Comparison of ENCODE assay signal across 18 cellular contexts in genomic region chr9:130195638-130196037, GRCh38. TPM values are rescaled to one million over a fixed set of nuclear protein-coding genes. Genes with fewer than 3 reads are reported as not detected.
DNase-seq lines count a peak whose midpoint lies in the region; TF ChIP-seq lines count a peak whose summit lies in the region.
"Had no signal": no experiment of that assay in that cellular context is flagged by ENCODE, and none has a peak within 500 bp of the region (broad histone marks: within the 10 kb centered on the region; RNA-seq: fewer than 3 reads in every experiment).

No MANE protein-coding gene starts in this region.

- no peaks in the 10 kb centered on the region for H3K27me3 ChIP-seq in esophagus (ENCODE audit: control insufficient read depth in 1 of 2, insufficient read depth in 2 of 2, low read length in 2 of 2)
- H3K27me3 ChIP-seq in muscle layer of colon (ENCODE audit: control insufficient read depth in 1 of 2, insufficient read depth in 2 of 2, low read length in 2 of 2): no peaks in the 10 kb centered on the region
- H3K27me3 ChIP-seq in stomach smooth muscle (ENCODE audit: control insufficient read depth in 1 of 2, insufficient read depth in 2 of 2, low read length in 2 of 2): no peaks in the 10 kb centered on the region
- H3K27me3 ChIP-seq: BE2C, MG63 had no signal

- DNase-seq in activated T-cell treated with anti-CD3 and anti-CD28 coated beads, Interleukin-2, amount 50 U/mL, for 1 hour: no peak
- DNase-seq in COR-L47 (lab: John Stamatoyannopoulos, UW) (no peak), superior temporal gyrus (ENCODE audit: extremely low spot score) (no peak)
- no peak for DNase-seq in activated naive CD4-positive, alpha-beta T cell (lab: John Stamatoyannopoulos, UW)
- DNase-seq: BE2C, GF-D8, GOT3, MG63, NCI-H1092 treated with DMSO at 0.1 percent for 48 hours, NCI-H1694 treated with DMSO at 0.1 percent for 48 hours, NCI-H446 treated with DMSO at 0.1 percent for 48 hours, NCI-H774, SHP77 treated with DMSO at 0.1 percent for 48 hours had no signal

- H3K4me1 ChIP-seq in esophagus (ENCODE audit: control insufficient read depth in 2 of 2, insufficient read depth in 2 of 2, low read length in 1 of 2): peaks cover 24 to 43% of the 10 kb centered on the region in 2 donors
- peaks cover 99% of the 10 kb centered on the region for H3K4me1 ChIP-seq in muscle layer of colon (ENCODE audit: insufficient read depth, low read length)
- peaks cover 96% of the 10 kb centered on the region for H3K4me1 ChIP-seq in stomach smooth muscle (ENCODE audit: control insufficient read depth, insufficient read depth, low read length)

- H3K9ac ChIP-seq in muscle layer of colon (ENCODE audit: low read length): peak overlapping the region; percentile 16
- peak overlapping the region in 1 of 2 donors; percentile 42 for H3K9ac ChIP-seq in stomach smooth muscle (ENCODE audit: low read length in 2 of 2)
- H3K9ac ChIP-seq: KMS-11 had no signal

- no peak overlapping the region for H3K4me3 ChIP-seq in esophagus (ENCODE audit: low read depth in 1 of 2, low read length in 2 of 2)
- H3K4me3 ChIP-seq in muscle layer of colon (ENCODE audit: low read depth in 1 of 2, low read length in 2 of 2): no peak overlapping the region
- H3K4me3 ChIP-seq in stomach smooth muscle (ENCODE audit: low read length in 2 of 2): no peak overlapping the region
- H3K4me3 ChIP-seq: MG63 had no signal

- TF ChIP-seq EP300 in Ishikawa (IDR thresholded peaks at IDR 0.05; ENCODE audit: borderline replicate concordance): no peak

- WGBS in esophagus, 2 donors: 51 to 63% methylated on average over 14 to 15 of the region's 15 CpGs

- no peaks in the 10 kb centered on the region for H3K36me3 ChIP-seq in esophagus (ENCODE audit: control insufficient read depth in 2 of 2, insufficient read depth in 2 of 2, low read length in 1 of 2)
- no peaks in the 10 kb centered on the region for H3K36me3 ChIP-seq in muscle layer of colon (ENCODE audit: insufficient read depth, low read length)
- no peaks in the 10 kb centered on the region for H3K36me3 ChIP-seq in stomach smooth muscle (ENCODE audit: control insufficient read depth in 2 of 2, insufficient read depth in 2 of 2, low read length in 2 of 2)
- H3K36me3 ChIP-seq: MG63 had no signal

- H3K9me3 ChIP-seq in esophagus (ENCODE audit: control insufficient read depth in 2 of 2, insufficient read depth in 1 of 2, low read depth in 1 of 2, low read length in 1 of 2) (no peaks in the 10 kb centered on the region), muscle layer of colon (ENCODE audit: low read length) (no peaks in the 10 kb centered on the region), stomach smooth muscle (ENCODE audit: control insufficient read depth in 2 of 2, low read length in 2 of 2) (no peaks in the 10 kb centered on the region)
- H3K9me3 ChIP-seq: BE2C, MG63 had no signal

- no peak for TF ChIP-seq RAD21 in Ishikawa (IDR thresholded peaks at IDR 0.05; ENCODE audit: low read depth)

- H3K27ac ChIP-seq in esophagus (ENCODE audit: low read depth in 2 of 2, low read length in 1 of 2) (peak overlapping the region; percentile 30 to 79), muscle layer of colon (ENCODE audit: low read depth, low read length) (peak overlapping the region; percentile 89), stomach smooth muscle (ENCODE audit: low read length) (peak overlapping the region; percentile 98)
- H3K27ac ChIP-seq: KMS-11 had no signal

TF ChIP-seq in Ishikawa, 13 proteins besides CTCF, POLR2A, EP300 and RAD21:
- TF ChIP-seq TCF12 (IDR thresholded peaks at IDR 0.05; ENCODE audit: low read depth): no peak
- 0 out of 2 replicates have a peak, but pooled peaks have one; percentile 17 for TF ChIP-seq ZBTB7A (IDR thresholded peaks at IDR 0.05; ENCODE audit: low read depth)

RNA-seq across cellular contexts. Expression of gene NCS1, which starts 23.4 kb away (rescaled TPM):
- 10 to 100 TPM; 12.8 to 16.4 TPM for polyA plus RNA-seq in esophagus
